13 cellular contexts compared by ENCODE assay signal in genomic region chr21:41764558-41765392, GRCh38. TPM values are rescaled to one million over a fixed set of nuclear protein-coding genes. Genes with fewer than 3 reads are reported as not detected.
A peak's percentile ranks its signal among the peaks of the same experiment; 100 is the strongest.
DNase-seq lines count a peak whose midpoint lies in the region; ATAC-seq, FAIRE-seq and TF ChIP-seq lines count a peak whose summit lies in the region.
"Had no signal": no experiment of that assay in that cellular context is flagged by ENCODE, and none has a peak within 500 bp of the region (broad histone marks: within the 10 kb centered on the region; RNA-seq: fewer than 3 reads in every experiment).

No MANE protein-coding gene starts in this region.

- no peak overlapping the region for H2AK5ac ChIP-seq in trophoblast cell (ENCODE audit: low read length)

- peaks cover 0 to 3% (median 0%) of the 10 kb centered on the region in 3 donors for H3K36me3 Mint-ChIP-seq in immature natural killer cell

- H2BK12ac ChIP-seq in trophoblast cell (ENCODE audit: low read length): no peak overlapping the region

- no CpG with 5 or more reads among the region's 6 CpGs for WGBS in trophoblast cell (ENCODE audit: extremely low coverage, insufficient coverage, insufficient read length)

- peaks cover 24% of the 10 kb centered on the region for H3K79me2 ChIP-seq in DND-41 (ENCODE audit: insufficient read depth, low read length)
- H3K79me2 ChIP-seq in trophoblast cell (ENCODE audit: control insufficient read depth, insufficient read depth, low read length, poor library complexity): peaks cover 9% of the 10 kb centered on the region

- H3K27me3 ChIP-seq in DND-41 (ENCODE audit: insufficient read depth, low read length, poor library complexity): no peaks in the 10 kb centered on the region
- H3K27me3 ChIP-seq in trophoblast cell (ENCODE audit: insufficient read depth, low read length): peaks cover 12% of the 10 kb centered on the region

- H3K14ac ChIP-seq in trophoblast cell (ENCODE audit: low read length): no peak overlapping the region

- H3K9ac ChIP-seq in DND-41 (ENCODE audit: low read depth, low read length) (peak overlapping the region; percentile 63), trophoblast cell (ENCODE audit: low read length) (no peak overlapping the region)

- no peak overlapping the region for H3K4me3 Mint-ChIP-seq in immature natural killer cell

- no peak overlapping the region for H2BK5ac ChIP-seq in trophoblast cell (ENCODE audit: low read depth, low read length, poor library complexity)

- no peaks in the 10 kb centered on the region for H4K20me1 ChIP-seq in DND-41 (ENCODE audit: insufficient read depth, low read length)

- no peak overlapping the region for H4K8ac ChIP-seq in trophoblast cell (ENCODE audit: low read depth, low read length)

- no peak overlapping the region for H2BK120ac ChIP-seq in trophoblast cell (ENCODE audit: insufficient read depth, low read length, poor library complexity)

- H4K91ac ChIP-seq in trophoblast cell (ENCODE audit: low read depth, low read length): no peak overlapping the region

- peaks cover 13% of the 10 kb centered on the region for H3K79me1 ChIP-seq in trophoblast cell (ENCODE audit: low read length)

- peaks cover 27 to 33% of the 10 kb centered on the region in 2 donors for H3K4me1 Mint-ChIP-seq in immature natural killer cell

- peaks cover 0 to 4% (median 0%) of the 10 kb centered on the region in 6 donors for H3K9me3 Mint-ChIP-seq in immature natural killer cell

- no peak overlapping the region for H3K18ac ChIP-seq in trophoblast cell (ENCODE audit: low read length)

- H3K9me3 ChIP-seq in DND-41 (ENCODE audit: insufficient read depth, low read length, severe bottlenecking) (peaks cover 3% of the 10 kb centered on the region), trophoblast cell (ENCODE audit: insufficient read depth, low read depth, low read length) (peaks cover 3% of the 10 kb centered on the region)

- peak; percentile 34 for TF ChIP-seq CTCF in DND-41 (IDR thresholded peaks at IDR 0.05; ENCODE audit: borderline replicate concordance, extremely low read depth, low read length, poor library complexity, severe bottlenecking)

- H4K12ac ChIP-seq in trophoblast cell (ENCODE audit: low read depth, low read length): no peak overlapping the region

- peak overlapping the region in 1 of 2 experiments; percentile 31; a peak in 2 of 4 replicates for H3K4me3 ChIP-seq in DND-41 (ENCODE audit: low read depth in 1 of 2, low read length in 2 of 2)
- no peak overlapping the region for H3K4me3 ChIP-seq in trophoblast cell (ENCODE audit: low read depth, low read length)

- no peak overlapping the region for H3K4ac ChIP-seq in trophoblast cell (ENCODE audit: low read depth, low read length)

- H2AFZ ChIP-seq in DND-41 (ENCODE audit: low read depth, low read length) (peak overlapping the region; percentile 40; the same call in 1 of the 2 replicates), trophoblast cell (ENCODE audit: insufficient read depth, low read length, poor library complexity) (no peak overlapping the region)

- peak; percentile 91 for FAIRE-seq in RCC 7860 (lab: Jason Lieb, UNC)

- no peaks in the 10 kb centered on the region for H3K36me3 ChIP-seq in DND-41 (ENCODE audit: insufficient read depth, low read length)
- no peaks in the 10 kb centered on the region for H3K36me3 ChIP-seq in trophoblast cell (ENCODE audit: control insufficient read depth in 1 of 2, insufficient read depth in 2 of 2, low read length in 2 of 2)

- H3K27ac Mint-ChIP-seq in immature natural killer cell: no peak overlapping the region
- H3K27ac Mint-ChIP-seq: CD14-positive monocyte had no signal

- H3K27ac ChIP-seq in DND-41 (ENCODE audit: low read length) (peak overlapping the region; percentile 96), trophoblast cell (ENCODE audit: low read depth, low read length) (no peak overlapping the region)

- peak; percentile 55 for DNase-seq in DND-41
- peak; percentile 93 for DNase-seq in RCC 7860 (ENCODE audit: low spot score)
- DNase-seq in glomerular visceral epithelial cell (ENCODE audit: extremely low spot score): peak; percentile 85
- no peak for DNase-seq in trophoblast cell
- DNase-seq in immature natural killer cell: no peak
- DNase-seq in activated effector memory CD4-positive, alpha-beta T cell treated with anti-CD3 and anti-CD28 coated beads, Interleukin-2, amount 50 U/mL, for 16 hours: no peak
- DNase-seq in NCI-H446 (lab: John Stamatoyannopoulos, UW): no peak
- DNase-seq: amniotic stem cell; nucleus accumbens; stimulated activated CD4-positive, alpha-beta T cell treated with anti-CD3 and anti-CD28 coated beads, Interleukin-4, amount 100 ng/mL, for 4 hours; T1000 had no signal

- H3K27me3 Mint-ChIP-seq in immature natural killer cell (ENCODE audit: low read depth in 3 of 3): peaks cover 31 to 55% (median 32%) of the 10 kb centered on the region in 3 donors

- H3K4me2 ChIP-seq in DND-41 (ENCODE audit: insufficient read depth, low read length): peak overlapping the region; percentile 53
- peak overlapping the region; percentile 1 for H3K4me2 ChIP-seq in trophoblast cell (ENCODE audit: low read length)

- no peak overlapping the region for H3K23ac ChIP-seq in trophoblast cell (ENCODE audit: low read length)

- ATAC-seq in DND-41 (ENCODE audit: insufficient read depth, low read depth) (peak; percentile 54), HG02852 (IDR thresholded peaks at IDR 0.05; ENCODE audit: unreplicated experiment) (no peak)

- H3K4me1 ChIP-seq in DND-41 (ENCODE audit: insufficient read depth, low read length) (peaks cover 95% of the 10 kb centered on the region), trophoblast cell (ENCODE audit: control insufficient read depth in 1 of 2, insufficient read depth in 2 of 2, low read length in 2 of 2) (peaks cover 45 to 51% of the 10 kb centered on the region in 2 experiments)

RNA-seq across cellular contexts. Expression of gene RIPK4, which starts 2.1 kb away (rescaled TPM):
- polyA plus RNA-seq in trophoblast cell (2013): 2.6 and 2.7 TPM in 2 replicates
- not detected for polyA plus RNA-seq in immature natural killer cell

Comparison
In these comparisons a context has a peak if more than half of its experiments do, and no peak if none do; other contexts are left out.
1. DNase-seq: peak in DND-41 (single experiment), RCC 7860 (single experiment) and glomerular visceral epithelial cell (single experiment); none in trophoblast cell (0 of 2), immature natural killer cell (0 of 3), activated effector memory CD4-positive, alpha-beta T cell treated with anti-CD3 and anti-CD28 coated beads, Interleukin-2, amount 50 U/mL, for 16 hours (single experiment) and NCI-H446 (0 of 2).